In genomic region chr5:139817970-139818369, GRCh38 we compare ENCODE assay signal across 9 cellular contexts. TPM values are rescaled to one million over a fixed set of nuclear protein-coding genes. Genes with fewer than 3 reads are reported as not detected.
"Had no signal": no experiment of that assay in that cellular context is flagged by ENCODE, and none has a peak within 500 bp of the region (broad histone marks: within the 10 kb centered on the region; RNA-seq: fewer than 3 reads in every experiment).

No MANE protein-coding gene starts in this region.

- DNase-seq: GM23248, GOT3, H7, HFFc6 had no signal

- H2AFZ ChIP-seq: GM23248 had no signal

- H3K36me3 ChIP-seq: HAP-1 had no signal

- H3K4me1 Mint-ChIP-seq: IgD-negative memory B cell had no signal

- H3K4me1 ChIP-seq: HAP-1 had no signal

- H3K4me3 Mint-ChIP-seq: HFFc6, IgD-negative memory B cell had no signal

- ATAC-seq: HCT116, HepG2 had no signal

- H3K27ac Mint-ChIP-seq: HFFc6 had no signal

- H3K27ac ChIP-seq: GM23248, HL-60 had no signal

- H3K4me3 ChIP-seq: GM23248, HAP-1 had no signal

- H3K9me3 ChIP-seq: HAP-1 had no signal

RNA-seq across cellular contexts. Expression of gene PSD2, which starts 22.4 kb away (rescaled TPM):
- total RNA-seq: HepG2 had no signal
